In genomic region chr7:127666602-127667001, GRCh38 we compare ENCODE assay signal across 15 cellular contexts. TPM values are rescaled to one million over a fixed set of nuclear protein-coding genes. Genes with fewer than 3 reads are reported as not detected.
A peak's percentile ranks its signal among the peaks of the same experiment; 100 is the strongest.
DNase-seq lines count a peak whose midpoint lies in the region; ATAC-seq and TF ChIP-seq lines count a peak whose summit lies in the region.
"Had no signal": no experiment of that assay in that cellular context is flagged by ENCODE, and none has a peak within 500 bp of the region (broad histone marks: within the 10 kb centered on the region; RNA-seq: fewer than 3 reads in every experiment).

No MANE protein-coding gene starts in this region.

- intact Hi-C loops in Caco-2 (cut with micrococcal nuclease; ENCODE audit: unreplicated experiment) = no loop called here
- intact Hi-C loops in activated T-helper 2 cell treated with anti-CD3 and anti-CD28 coated beads, Interferon-gamma antibody, Interleukin-2, Interleukin-4, amounts not matched to agents 10 μg/mL and 5 μg/mL and 100 μg/mL, durations not matched to agents 14 hours and 24 hours and 36 hours (cut with micrococcal nuclease) = no loop called here

- peak overlapping the region; percentile 77 for H3K27ac ChIP-seq in HUES48 (ENCODE audit: low read depth, low read length)
- H3K27ac ChIP-seq: parathyroid adenoma had no signal

- H3K27me3 Mint-ChIP-seq in Caco-2 (ENCODE audit: insufficient read depth, unreplicated experiment) (no peaks in the 10 kb centered on the region), memory B cell (no peaks in the 10 kb centered on the region)
- no peaks in the 10 kb centered on the region for H3K27me3 Mint-ChIP-seq in activated T-helper 2 cell treated with anti-CD3 and anti-CD28 coated beads, Interferon-gamma antibody, Interleukin-2, Interleukin-4, amounts not matched to agents 10 μg/mL and 5 μg/mL and 100 μg/mL, durations not matched to agents 14 hours and 24 hours and 36 hours (ENCODE audit: low read depth)

- no peak for ATAC-seq in memory B cell (ENCODE audit: low read depth)
- no peak for ATAC-seq in HG03378 (IDR thresholded peaks at IDR 0.05; ENCODE audit: unreplicated experiment)
- ATAC-seq in GM18909 (IDR thresholded peaks at IDR 0.05; ENCODE audit: poor library complexity, unreplicated experiment) = no peak

- H3K27ac Mint-ChIP-seq in Caco-2 (ENCODE audit: unreplicated experiment) (peak overlapping the region; percentile 73), memory B cell (peak overlapping the region; percentile 16)
- H3K27ac Mint-ChIP-seq in activated T-helper 2 cell treated with anti-CD3 and anti-CD28 coated beads, Interferon-gamma antibody, Interleukin-2, Interleukin-4, amounts not matched to agents 10 μg/mL and 5 μg/mL and 100 μg/mL, durations not matched to agents 14 hours and 24 hours and 36 hours = peak overlapping the region; percentile 40

- H3K36me3 Mint-ChIP-seq in Caco-2 (ENCODE audit: insufficient read depth, unreplicated experiment) (peaks cover 87% of the 10 kb centered on the region), memory B cell (peaks cover 27% of the 10 kb centered on the region)
- H3K36me3 Mint-ChIP-seq in activated T-helper 2 cell treated with anti-CD3 and anti-CD28 coated beads, Interferon-gamma antibody, Interleukin-2, Interleukin-4, amounts not matched to agents 10 μg/mL and 5 μg/mL and 100 μg/mL, durations not matched to agents 14 hours and 24 hours and 36 hours (ENCODE audit: low read depth) = peaks cover 55% of the 10 kb centered on the region

- H3K4me1 Mint-ChIP-seq in Caco-2 (ENCODE audit: low read depth, unreplicated experiment) = peaks cover 14% of the 10 kb centered on the region
- H3K4me1 Mint-ChIP-seq in activated T-helper 2 cell treated with anti-CD3 and anti-CD28 coated beads, Interferon-gamma antibody, Interleukin-2, Interleukin-4, amounts not matched to agents 10 μg/mL and 5 μg/mL and 100 μg/mL, durations not matched to agents 14 hours and 24 hours and 36 hours (ENCODE audit: low read depth) = peaks cover 44% of the 10 kb centered on the region
- H3K4me1 Mint-ChIP-seq in memory B cell = peaks cover 28% of the 10 kb centered on the region

- H3K36me3 ChIP-seq in Caco-2 (ENCODE audit: control insufficient read depth, insufficient read depth, low read length) (no peaks in the 10 kb centered on the region), HUES48 (ENCODE audit: control insufficient read depth, insufficient read depth, low read length) (peaks cover 13% of the 10 kb centered on the region; the same call in 1 of the 2 replicates)

- no peak overlapping the region for H3K9ac ChIP-seq in HUES48 (ENCODE audit: low read depth, low read length)
- H3K9ac ChIP-seq: parathyroid adenoma had no signal

- H3K4me3 ChIP-seq in Caco-2 (ENCODE audit: low read depth, low read length) (no peak overlapping the region), HUES48 (ENCODE audit: low read depth, low read length) (no peak overlapping the region), foreskin fibroblast (ENCODE audit: low read depth in 1 of 2, low read length in 2 of 2) (no peak overlapping the region)

- H3K4me1 ChIP-seq in Caco-2 (no peaks in the 10 kb centered on the region), HUES48 (ENCODE audit: control insufficient read depth, insufficient read depth, low read length) (peaks cover 34% of the 10 kb centered on the region)

- CTCF ChIA-PET in Caco-2 (lab: Charles Lee) = no interaction called here

- TF ChIP-seq CTCF in Caco-2 (IDR thresholded peaks at IDR 0.05; ENCODE audit: insufficient read depth in 1 of 2, low read depth in 1 of 2, low read length in 1 of 2, severe bottlenecking in 1 of 2, unreplicated experiment in 1 of 2) (no peak), foreskin fibroblast (IDR thresholded peaks at IDR 0.05; ENCODE audit: low read depth, low read length) (no peak)

- H3K9me3 ChIP-seq in Caco-2 (no peaks in the 10 kb centered on the region), HUES48 (ENCODE audit: control insufficient read depth, insufficient read depth, low read length) (no peaks in the 10 kb centered on the region)

- H3K27me3 ChIP-seq in Caco-2 (replicated peaks; ENCODE audit: control insufficient read depth, insufficient read depth, low read length) (no peaks in the 10 kb centered on the region), HUES48 (ENCODE audit: control insufficient read depth, insufficient read depth, low read length) (no peaks in the 10 kb centered on the region)

- H3K9me3 Mint-ChIP-seq in Caco-2 (ENCODE audit: unreplicated experiment) (no peaks in the 10 kb centered on the region), memory B cell (no peaks in the 10 kb centered on the region)
- no peaks in the 10 kb centered on the region for H3K9me3 Mint-ChIP-seq in activated T-helper 2 cell treated with anti-CD3 and anti-CD28 coated beads, Interferon-gamma antibody, Interleukin-2, Interleukin-4, amounts not matched to agents 10 μg/mL and 5 μg/mL and 100 μg/mL, durations not matched to agents 14 hours and 24 hours and 36 hours

- BruUV-seq in Caco-2 (replicated peaks; lab: Mats Ljungman, UMichigan) = no TSS peak

- DNase-seq in Caco-2 (no peak), memory B cell (ENCODE audit: low spot score in 2 of 2) (no peak), foreskin fibroblast (no peak)
- DNase-seq in activated T-helper 2 cell treated with anti-CD3 and anti-CD28 coated beads, Interferon-gamma antibody, Interleukin-2, Interleukin-4, amounts not matched to agents 10 μg/mL and 5 μg/mL and 100 μg/mL, durations not matched to agents 14 hours and 24 hours and 36 hours (ENCODE audit: low spot score) = no peak
- no peak for DNase-seq in stimulated activated CD4-positive, alpha-beta T cell treated with anti-CD3 and anti-CD28 coated beads, Interleukin-4, amount 100 ng/mL, for 4 hours
- DNase-seq: head of caudate nucleus, NCI-H1930, NCI-H510A treated with DMSO at 0.1 percent for 48 hours had no signal

- POLR2A ChIA-PET in Caco-2 (lab: Charles Lee) = no interaction called here

- H3K4me3 Mint-ChIP-seq in Caco-2 (ENCODE audit: unreplicated experiment) = no peak overlapping the region
- no peak overlapping the region for H3K4me3 Mint-ChIP-seq in activated T-helper 2 cell treated with anti-CD3 and anti-CD28 coated beads, Interferon-gamma antibody, Interleukin-2, Interleukin-4, amounts not matched to agents 10 μg/mL and 5 μg/mL and 100 μg/mL, durations not matched to agents 14 hours and 24 hours and 36 hours (ENCODE audit: low read depth)
- no peak overlapping the region for H3K4me3 Mint-ChIP-seq in memory B cell

RNA-seq across cellular contexts. Expression of gene SND1, which starts 14.6 kb away (rescaled TPM):
- total RNA-seq in Caco-2 (2022) = 274 and 276 TPM in 2 replicates
- 311 TPM in 2 replicates for total RNA-seq in activated T-helper 2 cell treated with anti-CD3 and anti-CD28 coated beads, Interferon-gamma antibody, Interleukin-2, Interleukin-4, amounts not matched to agents 10 μg/mL and 5 μg/mL and 100 μg/mL, durations not matched to agents 14 hours and 24 hours and 36 hours

RNA-seq across cellular contexts. Expression of gene PAX4, which starts 48.7 kb away (rescaled TPM):
- total RNA-seq in Caco-2 (2022) = not detected in 2 replicates
- not detected in 2 replicates for total RNA-seq in activated T-helper 2 cell treated with anti-CD3 and anti-CD28 coated beads, Interferon-gamma antibody, Interleukin-2, Interleukin-4, amounts not matched to agents 10 μg/mL and 5 μg/mL and 100 μg/mL, durations not matched to agents 14 hours and 24 hours and 36 hours
- total RNA-seq: kidney epithelial cell, mucosa of gallbladder, OCI-LY7 had no signal

Comparison
In these comparisons a context has a peak if more than half of its experiments do, and no peak if none do; other contexts are left out.
1. H3K27ac Mint-ChIP-seq: peak in every context shown above with its lines; median percentile 73 in Caco-2; 40 in activated T-helper 2 cell treated with anti-CD3 and anti-CD28 coated beads, Interferon-gamma antibody, Interleukin-2, Interleukin-4, amounts not matched to agents 10 μg/mL and 5 μg/mL and 100 μg/mL, durations not matched to agents 14 hours and 24 hours and 36 hours; 16 in memory B cell.